Comparison of ENCODE assay signal across 1 cellular context in genomic region chr9:128127568-128127989, GRCh38.
A peak's percentile ranks its signal among the peaks of the same experiment; 100 is the strongest.
TF ChIP-seq lines count a peak whose summit lies in the region.

Gene PTGES2 (minus strand): TSS chr9:128127729. CDS start chr9:128127717, 12 bp downstream.

TF ChIP-seq in GM12878, 131 proteins besides CTCF, POLR2A, EP300 and RAD21 (continued from another document and continues in another):
- TF ChIP-seq E2F8 (IDR thresholded peaks at IDR 0.05; ENCODE audit: low read depth, partially characterized antibody) (no peak), CUX1 (IDR thresholded peaks at IDR 0.05; ENCODE audit: insufficient replicate concordance, low read depth, low read length) (no peak), GATAD2B (conservative IDR thresholded peaks at IDR 0.05; ENCODE audit: low read depth) (peak; percentile 98), SUPT20H (IDR thresholded peaks at IDR 0.05; ENCODE audit: borderline replicate concordance, control insufficient read depth, low read depth, low read length) (no peak), JUNB (IDR thresholded peaks at IDR 0.05) (no peak), RFX5 (IDR thresholded peaks at IDR 0.05; ENCODE audit: low read depth, low read length) (no peak), NBN (IDR thresholded peaks at IDR 0.05) (no peak), TAF1 (IDR thresholded peaks at IDR 0.05; ENCODE audit: borderline replicate concordance, low read depth, low read length) (no peak), EED (IDR thresholded peaks at IDR 0.05; ENCODE audit: low read depth) (no peak), ZNF24 (IDR thresholded peaks at IDR 0.05) (peak; percentile 25; the same call in 1 of the 2 replicates), MLLT1 (IDR thresholded peaks at IDR 0.05) (no peak), YBX1 (IDR thresholded peaks at IDR 0.05) (no peak), RBBP5 (conservative IDR thresholded peaks at IDR 0.05) (no peak), HSF1 (IDR thresholded peaks at IDR 0.05; ENCODE audit: low read depth, low read length) (no peak), NR2C1 (IDR thresholded peaks at IDR 0.05) (peak; percentile 54), SMAD5 (IDR thresholded peaks at IDR 0.05; ENCODE audit: low read depth) (no peak), SREBF2 (IDR thresholded peaks at IDR 0.05; ENCODE audit: low read length) (no peak), RELB (IDR thresholded peaks at IDR 0.05; ENCODE audit: low read depth) (peak; percentile 77; the same call in 1 of the 2 replicates), KDM1A (IDR thresholded peaks at IDR 0.05; ENCODE audit: borderline replicate concordance) (no peak), MEF2B (IDR thresholded peaks at IDR 0.05; ENCODE audit: partially characterized antibody, poor library complexity, severe bottlenecking) (no peak), HDAC2 (IDR thresholded peaks at IDR 0.05) (no peak), BCLAF1 (IDR thresholded peaks at IDR 0.05) (no peak), SRF (IDR thresholded peaks at IDR 0.05; ENCODE audit: low read depth in 2 of 2, low read length in 2 of 2) (0 out of 4 replicates have a peak, but pooled peaks of 1 of the 2 experiments have one; percentile 30), CBX3 (IDR thresholded peaks at IDR 0.05; ENCODE audit: borderline replicate concordance, low read depth) (no peak), ETV6 (conservative IDR thresholded peaks at IDR 0.05 in 1 of 2, IDR thresholded peaks at IDR 0.05 in 1 of 2; ENCODE audit: borderline replicate concordance in 1 of 2, low read depth in 1 of 2) (no peak), POU2F2 (IDR thresholded peaks at IDR 0.05; ENCODE audit: borderline replicate concordance, low read depth, low read length) (no peak), ASH2L (IDR thresholded peaks at IDR 0.05; ENCODE audit: borderline replicate concordance, low read depth) (no peak), TARDBP (IDR thresholded peaks at IDR 0.05; ENCODE audit: borderline replicate concordance) (no peak), LARP7 (IDR thresholded peaks at IDR 0.05) (peak; percentile 93), ZBTB11 (CRISPR knock-in tag; IDR thresholded peaks at IDR 0.05) (no peak), ZZZ3 (IDR thresholded peaks at IDR 0.05; ENCODE audit: control insufficient read depth, insufficient read length, low read depth) (no peak), SPI1 (IDR thresholded peaks at IDR 0.05; ENCODE audit: borderline replicate concordance, insufficient read depth, low read depth, low read length) (no peak), ELK1 (IDR thresholded peaks at IDR 0.05; ENCODE audit: low read depth, low read length) (no peak), BCL3 (IDR thresholded peaks at IDR 0.05; ENCODE audit: borderline replicate concordance, insufficient read depth, low read depth, low read length, poor library complexity, severe bottlenecking) (no peak), POLR2AphosphoS5 (IDR thresholded peaks at IDR 0.05; ENCODE audit: low read length) (no peak; the same call in 1 of the 2 replicates), YY1 (IDR thresholded peaks at IDR 0.05; ENCODE audit: low read depth, low read length) (peak; percentile 83), MYB (IDR thresholded peaks at IDR 0.05; ENCODE audit: borderline replicate concordance, low read depth, low read length) (no peak), TCF12 (IDR thresholded peaks at IDR 0.05; ENCODE audit: low read depth, low read length) (no peak)
